32 cellular contexts compared by ENCODE assay signal in the genomic region with DNA sequence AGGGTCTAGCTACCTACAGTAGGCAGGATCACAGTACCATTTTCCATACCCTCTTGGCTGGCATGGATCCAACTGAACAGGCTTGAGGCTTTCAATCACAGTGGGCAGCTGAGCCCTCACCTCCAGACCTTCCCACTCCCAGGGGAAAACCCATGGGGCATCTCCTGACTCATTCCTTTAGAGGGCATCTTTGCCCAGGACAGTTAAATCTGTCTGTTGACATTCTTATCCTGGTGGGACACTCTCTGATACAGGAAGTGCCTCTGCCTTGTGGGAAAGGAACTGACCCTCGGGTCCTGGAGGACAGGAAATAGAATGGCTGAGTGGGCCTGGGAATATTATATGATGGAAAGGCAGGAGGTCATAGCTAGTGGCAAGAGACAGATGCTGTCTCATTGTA. TPM values are rescaled to one million over a fixed set of nuclear protein-coding genes. Genes with fewer than 3 reads are reported as not detected.
DNase-seq lines count a peak whose midpoint lies in the region; ATAC-seq, FAIRE-seq and TF ChIP-seq lines count a peak whose summit lies in the region.
"Had no signal": no experiment of that assay in that cellular context is flagged by ENCODE, and none has a peak within 500 bp of the region (broad histone marks: within the 10 kb centered on the region; RNA-seq: fewer than 3 reads in every experiment).

No MANE protein-coding gene starts in this region.

- no peaks in the 10 kb centered on the region for H4K20me1 ChIP-seq in SK-N-SH (ENCODE audit: insufficient read depth)
- H4K20me1 ChIP-seq in PC-3 (ENCODE audit: low read length), result no peaks in the 10 kb centered on the region
- H4K20me1 ChIP-seq in HepG2 (ENCODE audit: insufficient read depth, low read length), result no peaks in the 10 kb centered on the region

- H3K27ac Mint-ChIP-seq in effector memory CD8-positive, alpha-beta T cell, result no peak overlapping the region
- H3K27ac Mint-ChIP-seq: activated naive CD4-positive, alpha-beta T cell treated with anti-CD3 and anti-CD28 coated beads, Interleukin-2, amount 10 ng/mL, durations not matched to agents 7 days and 5 days; activated T-cell treated with anti-CD3 and anti-CD28 coated beads, Interleukin-2, amount 50 U/mL, for 72 hours; stimulated activated naive CD8-positive, alpha-beta T cell treated with anti-CD3 and anti-CD28 coated beads, Interleukin-15, Interleukin-2, amounts not matched to agents 100 ng/mL and 50 ng/mL, for 24 hours; T-helper 17 cell had no signal

- H3K27me3 ChIP-seq in SK-N-SH (ENCODE audit: insufficient read depth) (no peaks in the 10 kb centered on the region), PC-3 (ENCODE audit: low read length) (no peaks in the 10 kb centered on the region), HepG2 (ENCODE audit: control insufficient read depth in 1 of 2, insufficient read depth in 2 of 2, low read length in 2 of 2) (no peaks in the 10 kb centered on the region; a peak in 1 of 5 replicates)
- H3K27me3 ChIP-seq: dorsolateral prefrontal cortex, SJCRH30, spleen, tibial artery had no signal

- H3K9me3 ChIP-seq in SK-N-SH (no peaks in the 10 kb centered on the region), PC-3 (ENCODE audit: low read length) (no peaks in the 10 kb centered on the region), HepG2 (ENCODE audit: low read length) (no peaks in the 10 kb centered on the region)
- H3K9me3 ChIP-seq: A549, lower lobe of right lung, SJCRH30, spleen, tibial artery had no signal

- H3K79me2 ChIP-seq in SK-N-SH (ENCODE audit: insufficient read depth) (no peaks in the 10 kb centered on the region), PC-3 (ENCODE audit: low read length) (no peaks in the 10 kb centered on the region), HepG2 (ENCODE audit: insufficient read depth, low read length) (no peaks in the 10 kb centered on the region)

- H3F3A ChIP-seq in SK-N-SH (replicated peaks; ENCODE audit: insufficient read depth), result peaks cover 3% of the 10 kb centered on the region
- no peaks in the 10 kb centered on the region for H3F3A ChIP-seq in PC-3 (ENCODE audit: low read length, unreplicated experiment)

- POLR2A ChIA-PET in SK-N-SH (lab: Yijun Ruan, JAX), result no interaction called here
- POLR2A ChIA-PET in PC-3 (lab: Charles Lee; ENCODE audit: unreplicated experiment), result no interaction called here
- POLR2A ChIA-PET in HepG2 (lab: Yijun Ruan, JAX), result no interaction called here

- TF ChIP-seq CTCF in SK-N-SH (IDR thresholded peaks at IDR 0.05) (no peak), PC-3 (conservative IDR thresholded peaks at IDR 0.05; ENCODE audit: low read depth, low read length) (no peak), HepG2 (CRISPR knock-in tag; IDR thresholded peaks at IDR 0.05) (peak; percentile 29)

- no peak for TF ChIP-seq POLR2A in HepG2 (IDR thresholded peaks at IDR 0.05; ENCODE audit: insufficient read depth in 1 of 2, low read depth in 2 of 2, low read length in 2 of 2)

- no peak overlapping the region for H3K4me2 ChIP-seq in SK-N-SH
- H3K4me2 ChIP-seq in PC-3 (ENCODE audit: low read length), result no peak overlapping the region
- no peak overlapping the region for H3K4me2 ChIP-seq in HepG2 (ENCODE audit: low read depth, low read length)
- H3K4me2 ChIP-seq: A549, PC-9 had no signal

- ATAC-seq in SK-N-SH treated with all-trans-retinoic acid at 6 μM for 48 hours, result no peak; the same call in 2 of the 3 replicates
- peak; percentile 50; the same call in 1 of the 2 replicates for ATAC-seq in PC-3
- no peak for ATAC-seq in HepG2
- ATAC-seq in HG02981 (IDR thresholded peaks at IDR 0.05; ENCODE audit: unreplicated experiment), result no peak
- no peak for ATAC-seq in GM19035 (IDR thresholded peaks at IDR 0.05; ENCODE audit: unreplicated experiment)
- no peak for ATAC-seq in effector memory CD8-positive, alpha-beta T cell (replicated peaks)
- ATAC-seq: activated T-cell treated with anti-CD3 and anti-CD28 coated beads, Interleukin-2, amount 50 U/mL, for 72 hours; foreskin keratinocyte; lower lobe of right lung; T-helper 17 cell had no signal

- intact Hi-C loops in PC-3 (cut with micrococcal nuclease), result no loop called here
- intact Hi-C loops in HepG2 (cut with micrococcal nuclease; ENCODE audit: unreplicated experiment), result no loop called here

- H3K27ac ChIP-seq in SK-N-SH (ENCODE audit: low read depth in 2 of 2, low read length in 1 of 2) (no peak overlapping the region), PC-3 (ENCODE audit: low read length) (no peak overlapping the region), HepG2 (ENCODE audit: extremely low read length, insufficient read depth, low read length) (no peak overlapping the region)
- H3K27ac ChIP-seq: dorsolateral prefrontal cortex, foreskin keratinocyte, lower lobe of right lung, PC-9, SJCRH30, spleen, tibial artery had no signal

- FAIRE-seq in HepG2 (lab: Jason Lieb, UNC), result no peak
- FAIRE-seq: A549, G401.6 had no signal

- in situ Hi-C loops in HepG2 (cut with HindIII; ENCODE audit: extremely low pct_ligation_motif_present, low pct_unique_long_range_greater_than_20kb), result no loop called here

- H3K4me1 ChIP-seq in SK-N-SH (ENCODE audit: control insufficient read depth in 1 of 2, insufficient read depth in 2 of 2, low read depth in 1 of 2, low read length in 1 of 2), result peaks cover 0 to 10% of the 10 kb centered on the region in 2 experiments; a peak in 1 of 4 replicates
- no peaks in the 10 kb centered on the region for H3K4me1 ChIP-seq in PC-3 (ENCODE audit: insufficient read depth, low read length)
- H3K4me1 ChIP-seq in HepG2 (ENCODE audit: insufficient read depth, low read length), result peaks cover 75% of the 10 kb centered on the region
- H3K4me1 ChIP-seq: foreskin keratinocyte, SJCRH30 had no signal

- H3K4me3 Mint-ChIP-seq in effector memory CD8-positive, alpha-beta T cell, result no peak overlapping the region
- H3K4me3 Mint-ChIP-seq: activated naive CD4-positive, alpha-beta T cell treated with anti-CD3 and anti-CD28 coated beads, Interleukin-2, amount 10 ng/mL, durations not matched to agents 7 days and 5 days; activated T-cell treated with anti-CD3 and anti-CD28 coated beads, Interleukin-2, amount 50 U/mL, for 72 hours; stimulated activated naive CD8-positive, alpha-beta T cell treated with anti-CD3 and anti-CD28 coated beads, Interleukin-15, Interleukin-2, amounts not matched to agents 100 ng/mL and 50 ng/mL, for 24 hours; T-helper 17 cell had no signal

- no peak for TF ChIP-seq RAD21 in SK-N-SH (IDR thresholded peaks at IDR 0.05; ENCODE audit: low read length)
- TF ChIP-seq RAD21 in HepG2 (CRISPR knock-in tag; IDR thresholded peaks at IDR 0.05), result no peak

- no peaks in the 10 kb centered on the region for H3K36me3 Mint-ChIP-seq in effector memory CD8-positive, alpha-beta T cell (ENCODE audit: insufficient read depth)
- H3K36me3 Mint-ChIP-seq: activated naive CD4-positive, alpha-beta T cell treated with anti-CD3 and anti-CD28 coated beads, Interleukin-2, amount 10 ng/mL, durations not matched to agents 7 days and 5 days had no signal

- no peak for TF ChIP-seq EP300 in SK-N-SH (IDR thresholded peaks at IDR 0.05; ENCODE audit: borderline replicate concordance in 1 of 2, low read depth in 1 of 2, low read length in 1 of 2)
- TF ChIP-seq EP300 in HepG2 (IDR thresholded peaks at IDR 0.05; ENCODE audit: low read depth in 2 of 2, low read length in 2 of 2), result no peak
- TF ChIP-seq EP300 in HepG2 (CRISPR knock-in tag; IDR thresholded peaks at IDR 0.05; ENCODE audit: borderline replicate concordance), result no peak

- H3K9me2 ChIP-seq in SK-N-SH (no peaks in the 10 kb centered on the region), PC-3 (replicated peaks; ENCODE audit: low read length) (no peaks in the 10 kb centered on the region)

- BruUV-seq in PC-3 (replicated peaks; lab: Mats Ljungman, UMichigan), result no TSS peak
- BruUV-seq in HepG2 (replicated peaks; lab: Mats Ljungman, UMichigan), result no TSS peak

- H2AFZ ChIP-seq in SK-N-SH (ENCODE audit: low read depth), result peak overlapping the region; percentile 45
- no peak overlapping the region for H2AFZ ChIP-seq in PC-3 (ENCODE audit: low read length)
- no peak overlapping the region for H2AFZ ChIP-seq in HepG2 (ENCODE audit: low read length)
- H2AFZ ChIP-seq: PC-9 had no signal

- H3K9me3 Mint-ChIP-seq in effector memory CD8-positive, alpha-beta T cell, result no peaks in the 10 kb centered on the region
- H3K9me3 Mint-ChIP-seq: activated naive CD4-positive, alpha-beta T cell treated with anti-CD3 and anti-CD28 coated beads, Interleukin-2, amount 10 ng/mL, durations not matched to agents 7 days and 5 days; activated T-cell treated with anti-CD3 and anti-CD28 coated beads, Interleukin-2, amount 50 U/mL, for 72 hours; stimulated activated naive CD8-positive, alpha-beta T cell treated with anti-CD3 and anti-CD28 coated beads, Interleukin-15, Interleukin-2, amounts not matched to agents 100 ng/mL and 50 ng/mL, for 24 hours had no signal

- H3K36me3 ChIP-seq in SK-N-SH (replicated peaks in 1 of 2; ENCODE audit: control insufficient read depth in 1 of 2, insufficient read depth in 2 of 2, low read length in 1 of 2) (no peaks in the 10 kb centered on the region), PC-3 (ENCODE audit: low read depth, low read length) (no peaks in the 10 kb centered on the region), HepG2 (replicated peaks in 1 of 2; ENCODE audit: control insufficient read depth in 1 of 2, insufficient read depth in 2 of 2, low read length in 2 of 2) (no peaks in the 10 kb centered on the region)
- H3K36me3 ChIP-seq: lower lobe of right lung, SJCRH30, spleen, tibial artery had no signal

- peaks cover 0 to 5% of the 10 kb centered on the region in 2 donors for H3K4me1 Mint-ChIP-seq in effector memory CD8-positive, alpha-beta T cell (ENCODE audit: low read depth in 2 of 2)

- H3K9ac ChIP-seq in SK-N-SH (no peak overlapping the region), PC-3 (ENCODE audit: low read length) (no peak overlapping the region), HepG2 (ENCODE audit: insufficient read depth, low read depth, low read length) (no peak overlapping the region)

- CTCF ChIA-PET in SK-N-SH (lab: Yijun Ruan, JAX) (interaction anchor here (0.6 to 23.2 kb wide), 6 partner anchors 12 to 286 kb away, joined by 3 to 560 read pairs (median 8); no protein-coding TSS in a partner anchor), PC-3 (lab: Charles Lee) (interaction anchor here (0.6 kb wide), 1 partner anchor 151 kb away, joined by 3 read pairs; no protein-coding TSS in a partner anchor), HepG2 (lab: Yijun Ruan, JAX; ENCODE audit: low intra/inter-chr PET ratio, low total read pairs) (no interaction called here)

- WGBS in SK-N-SH (ENCODE audit: low lambda C conversion rate), result 28% methylated on average over 1 of the region's 1 CpG
- WGBS in HepG2 (ENCODE audit: low lambda C conversion rate), result 0% methylated on average over 1 of the region's 1 CpG

- peaks cover 49 to 80% of the 10 kb centered on the region in 2 donors for H3K27me3 Mint-ChIP-seq in effector memory CD8-positive, alpha-beta T cell

- H3K4me3 ChIP-seq in SK-N-SH (ENCODE audit: low read depth in 2 of 2, low read length in 1 of 2) (no peak overlapping the region), PC-3 (ENCODE audit: low read length) (no peak overlapping the region), HepG2 (replicated peaks in 1 of 3; ENCODE audit: insufficient read depth in 1 of 3, low read depth in 2 of 3, low read length in 3 of 3) (no peak overlapping the region)
- H3K4me3 ChIP-seq: A549, dorsolateral prefrontal cortex, lower lobe of right lung, PC-9, SJCRH30, spleen, tibial artery had no signal

- no peak for DNase-seq in SK-N-SH
- DNase-seq in PC-3, result peak; percentile 8
- DNase-seq in HepG2 (ENCODE audit: low spot score), result no peak
- DNase-seq in effector memory CD8-positive, alpha-beta T cell, result no peak
- DNase-seq in GM03348 (ENCODE audit: low spot score), result no peak
- DNase-seq: activated CD4-positive, alpha-beta T cell treated with anti-CD3 and anti-CD28 coated beads for 48 hours; activated naive CD4-positive, alpha-beta T cell treated with anti-CD3 and anti-CD28 coated beads, Interleukin-2, amount 10 ng/mL, durations not matched to agents 7 days and 5 days; activated T-cell treated with anti-CD3 and anti-CD28 coated beads, Interleukin-2, amount 50 U/mL, for 72 hours; central memory CD4-positive, alpha-beta T cell; COR-L47; dorsolateral prefrontal cortex; erythroblast; foreskin keratinocyte; hypothalamus; Kasumi-1; lower lobe of right lung; NCI-H1092; NCI-H1930; NCI-H226; NCI-H82; PC-9; SJCRH30; spleen; stimulated activated CD4-positive, alpha-beta T cell treated with anti-CD3 and anti-CD28 coated beads, Interleukin-4, amount 100 ng/mL, for 24 hours; T-helper 17 cell; tibial artery had no signal

RNA-seq across cellular contexts. Expression of gene EPB41L1, which starts 10.2 kb away (rescaled TPM):
- 20.7 and 26.1 TPM in 2 replicates for polyA plus RNA-seq in SK-N-SH (2012; rRNA removed)
- polyA plus RNA-seq in SK-N-SH (2012; cell fraction: cytosol; rRNA removed), result 19.1 and 25.2 TPM in 2 replicates
- polyA plus RNA-seq in SK-N-SH (2012; cell fraction: nucleus; rRNA removed), result 24.9 and 27.9 TPM in 2 replicates
- total RNA-seq in PC-3 (2014; rRNA removed), result 48.2 and 53.0 TPM in 2 replicates
- total RNA-seq in HepG2 (2016; rRNA removed; fragmentation: Illumina TruSeq; extraction: Trizol), result 16.7 and 20.8 TPM in 2 replicates
- total RNA-seq in HepG2 (2016; cell fraction: cytosol; rRNA removed; fragmentation: Illumina TruSeq; extraction: Trizol; ENCODE audit: low read depth), result 17.4 and 17.7 TPM in 2 replicates
- total RNA-seq in HepG2 (2016; cell fraction: insoluble cytoplasmic fraction; rRNA removed; fragmentation: Illumina TruSeq; extraction: Trizol), result 14.4 and 18.0 TPM in 2 replicates
- 56.5 and 60.6 TPM in 2 replicates for total RNA-seq in HepG2 (2016; cell fraction: membrane; rRNA removed; fragmentation: Illumina TruSeq; extraction: Trizol)
- 12.9 and 17.3 TPM in 2 replicates for total RNA-seq in HepG2 (2016; cell fraction: nucleus; rRNA removed; fragmentation: Illumina TruSeq; extraction: Trizol)
- 39.0 and 53.0 TPM in 2 replicates for polyA plus RNA-seq in HepG2 (2011; rRNA removed)
- polyA plus RNA-seq in HepG2 (2011; cell fraction: cytosol; rRNA removed), result 32.6 and 36.6 TPM in 2 replicates
- polyA plus RNA-seq in HepG2 (2011; cell fraction: nucleus; rRNA removed), result 28.0 and 46.3 TPM in 2 replicates
- 66.5 and 66.8 TPM in 2 replicates for polyA plus RNA-seq in HepG2 (2012)
- 51.2 and 58.4 TPM in 2 replicates for polyA plus RNA-seq in HepG2 (2016; cell fraction: cytosol; fragmentation: Illumina TruSeq; extraction: Trizol; ENCODE audit: low read depth)
- 34.8 and 53.2 TPM in 2 replicates for polyA plus RNA-seq in HepG2 (2016; cell fraction: insoluble cytoplasmic fraction; fragmentation: Illumina TruSeq; extraction: Trizol; ENCODE audit: low read depth)
- polyA plus RNA-seq in HepG2 (2016; cell fraction: membrane; fragmentation: Illumina TruSeq; extraction: Trizol; ENCODE audit: low read depth), result 96.9 and 114 TPM in 2 replicates
- polyA plus RNA-seq in HepG2 (2016; cell fraction: nucleus; fragmentation: Illumina TruSeq; extraction: Trizol; ENCODE audit: insufficient read depth, low read depth), result 24.4 and 28.5 TPM in 2 replicates
- 15.0 and 50.3 TPM in 2 replicates for polyA minus RNA-seq in HepG2 (2011; rRNA and poly(A)+ RNA removed; ENCODE audit: low replicate concordance)
- 28.8 and 48.7 TPM in 2 replicates for polyA minus RNA-seq in HepG2 (2011; cell fraction: cytosol; rRNA and poly(A)+ RNA removed)
- polyA minus RNA-seq in HepG2 (2011; cell fraction: nucleus; rRNA and poly(A)+ RNA removed), result 20.4 and 20.9 TPM in 2 replicates

Comparison
In these comparisons a context has a peak if more than half of its experiments do, and no peak if none do; other contexts are left out.
1. Of the 25 proteins assayed by ChIP-seq in both HepG2 and SK-N-SH: peak only in HepG2: CTCF; only in SK-N-SH: none; in both: none; in neither: 23; mixed calls (peak in some experiments, not most) for 1.